Comparison of ENCODE assay signal across 1 cellular context in the genomic region with DNA sequence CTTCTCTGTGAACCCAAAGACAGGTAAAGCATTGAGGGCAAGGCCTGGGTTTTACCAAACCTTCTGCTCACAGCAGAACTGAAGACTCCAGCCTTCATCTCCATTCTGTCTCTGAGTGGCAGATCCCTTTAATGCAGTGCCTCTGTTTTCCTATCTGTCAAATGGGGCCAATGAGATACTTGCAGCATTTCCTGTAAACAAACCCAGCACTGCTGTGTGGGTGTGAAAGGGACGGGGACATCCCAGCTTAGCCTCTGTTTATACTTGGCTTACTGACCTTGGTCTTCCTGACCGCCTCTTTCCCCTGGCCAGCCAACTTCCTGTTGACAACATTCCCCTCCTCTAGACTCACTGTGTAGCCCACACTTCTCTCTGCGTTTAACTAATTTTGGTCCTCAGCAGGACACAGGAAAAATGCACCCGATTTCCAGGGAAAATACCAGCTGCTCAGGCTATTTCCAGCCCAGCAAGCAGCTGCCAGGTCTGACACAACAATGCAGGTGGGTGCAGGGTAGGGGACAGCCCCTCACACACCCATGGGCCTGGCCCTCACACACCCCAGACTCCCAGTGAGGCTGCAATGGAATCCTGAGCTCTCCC.
TF ChIP-seq lines count a peak whose summit lies in the region.

No MANE protein-coding gene starts in this region.

TF ChIP-seq in HepG2, 621 proteins besides CTCF, POLR2A, EP300 and RAD21 (continued from another document and continues in another):
- TF ChIP-seq, protein P1, sequence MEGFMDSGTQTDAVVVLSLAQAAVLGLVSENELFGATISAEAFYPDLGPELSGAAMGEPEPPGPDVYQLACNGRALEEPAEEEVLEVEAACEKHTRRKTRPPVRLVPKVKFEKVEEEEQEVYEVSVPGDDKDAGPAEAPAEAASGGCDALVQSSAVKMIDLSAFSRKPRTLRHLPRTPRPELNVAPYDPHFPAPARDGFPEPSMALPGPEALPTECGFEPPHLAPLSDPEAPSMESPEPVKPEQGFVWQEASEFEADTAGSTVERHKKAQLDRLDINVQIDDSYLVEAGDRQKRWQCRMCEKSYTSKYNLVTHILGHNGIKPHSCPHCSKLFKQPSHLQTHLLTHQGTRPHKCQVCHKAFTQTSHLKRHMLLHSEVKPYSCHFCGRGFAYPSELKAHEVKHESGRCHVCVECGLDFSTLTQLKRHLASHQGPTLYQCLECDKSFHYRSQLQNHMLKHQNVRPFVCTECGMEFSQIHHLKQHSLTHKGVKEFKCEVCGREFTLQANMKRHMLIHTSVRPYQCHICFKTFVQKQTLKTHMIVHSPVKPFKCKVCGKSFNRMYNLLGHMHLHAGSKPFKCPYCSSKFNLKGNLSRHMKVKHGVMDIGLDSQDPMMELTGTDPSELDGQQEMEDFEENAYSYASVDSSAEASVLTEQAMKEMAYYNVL (CRISPR knock-in tag; IDR thresholded peaks at IDR 0.05; ENCODE audit: borderline replicate concordance) = peak; percentile 53; the same call in 1 of the 2 replicates
- TF ChIP-seq ZNF629 (CRISPR knock-in tag; conservative IDR thresholded peaks at IDR 0.05) (peak; percentile 100), PHF21A (CRISPR knock-in tag; IDR thresholded peaks at IDR 0.05) (peak; percentile 70; the same call in 1 of the 2 replicates), MEIS1 (CRISPR knock-in tag; IDR thresholded peaks at IDR 0.05; ENCODE audit: borderline replicate concordance) (peak; percentile 66; the same call in 1 of the 2 replicates), ZNF563 (CRISPR knock-in tag; IDR thresholded peaks at IDR 0.05) (0 out of 2 replicates have a peak, but pooled peaks have one; percentile 14), ZEB1 (IDR thresholded peaks at IDR 0.05; ENCODE audit: insufficient replicate concordance, low read depth) (no peak), RFX5 (IDR thresholded peaks at IDR 0.05; ENCODE audit: low read depth, low read length) (no peak), KDM6A (CRISPR knock-in tag; IDR thresholded peaks at IDR 0.05; ENCODE audit: low read depth) (peak; percentile 74), SRY (CRISPR knock-in tag; IDR thresholded peaks at IDR 0.05) (peak; percentile 25; the same call in 1 of the 2 replicates), ZNF383 (CRISPR knock-in tag; IDR thresholded peaks at IDR 0.05; ENCODE audit: borderline replicate concordance) (no peak), NCOR1 (IDR thresholded peaks at IDR 0.05; ENCODE audit: borderline replicate concordance, low read length) (no peak), ZNF572 (CRISPR knock-in tag; IDR thresholded peaks at IDR 0.05) (peak; percentile 82; the same call in 1 of the 2 replicates), POLR2AphosphoS5 (IDR thresholded peaks at IDR 0.05; ENCODE audit: low read depth, low read length) (peak; percentile 68), SALL1 (CRISPR knock-in tag; IDR thresholded peaks at IDR 0.05) (peak; percentile 97), FOXC1 (CRISPR knock-in tag; IDR thresholded peaks at IDR 0.05; ENCODE audit: borderline replicate concordance) (no peak; the same call in 1 of the 2 replicates), ZNF775 (CRISPR knock-in tag; IDR thresholded peaks at IDR 0.05; ENCODE audit: borderline replicate concordance) (0 out of 2 replicates have a peak, but pooled peaks have one; percentile 66), KLF11 (CRISPR knock-in tag; IDR thresholded peaks at IDR 0.05) (peak; percentile 60; the same call in 1 of the 2 replicates), ZNF335 (CRISPR knock-in tag; IDR thresholded peaks at IDR 0.05) (peak; percentile 51), ZFX (CRISPR knock-in tag; IDR thresholded peaks at IDR 0.05; ENCODE audit: low read depth) (peak; percentile 59; the same call in 1 of the 2 replicates), ZNF205 (CRISPR knock-in tag; IDR thresholded peaks at IDR 0.05) (peak; percentile 82), KLF15 (CRISPR knock-in tag; IDR thresholded peaks at IDR 0.05; ENCODE audit: borderline replicate concordance) (no peak), MEF2D (CRISPR knock-in tag; IDR thresholded peaks at IDR 0.05) (peak; percentile 90), ZNF274 (CRISPR knock-in tag; IDR thresholded peaks at IDR 0.05) (no peak), ZFP36L1 (CRISPR knock-in tag; IDR thresholded peaks at IDR 0.05) (peak; percentile 85; the same call in 1 of the 2 replicates), ZNF138 (CRISPR knock-in tag; IDR thresholded peaks at IDR 0.05; ENCODE audit: low read depth) (no peak)
- TF ChIP-seq, protein P2, sequence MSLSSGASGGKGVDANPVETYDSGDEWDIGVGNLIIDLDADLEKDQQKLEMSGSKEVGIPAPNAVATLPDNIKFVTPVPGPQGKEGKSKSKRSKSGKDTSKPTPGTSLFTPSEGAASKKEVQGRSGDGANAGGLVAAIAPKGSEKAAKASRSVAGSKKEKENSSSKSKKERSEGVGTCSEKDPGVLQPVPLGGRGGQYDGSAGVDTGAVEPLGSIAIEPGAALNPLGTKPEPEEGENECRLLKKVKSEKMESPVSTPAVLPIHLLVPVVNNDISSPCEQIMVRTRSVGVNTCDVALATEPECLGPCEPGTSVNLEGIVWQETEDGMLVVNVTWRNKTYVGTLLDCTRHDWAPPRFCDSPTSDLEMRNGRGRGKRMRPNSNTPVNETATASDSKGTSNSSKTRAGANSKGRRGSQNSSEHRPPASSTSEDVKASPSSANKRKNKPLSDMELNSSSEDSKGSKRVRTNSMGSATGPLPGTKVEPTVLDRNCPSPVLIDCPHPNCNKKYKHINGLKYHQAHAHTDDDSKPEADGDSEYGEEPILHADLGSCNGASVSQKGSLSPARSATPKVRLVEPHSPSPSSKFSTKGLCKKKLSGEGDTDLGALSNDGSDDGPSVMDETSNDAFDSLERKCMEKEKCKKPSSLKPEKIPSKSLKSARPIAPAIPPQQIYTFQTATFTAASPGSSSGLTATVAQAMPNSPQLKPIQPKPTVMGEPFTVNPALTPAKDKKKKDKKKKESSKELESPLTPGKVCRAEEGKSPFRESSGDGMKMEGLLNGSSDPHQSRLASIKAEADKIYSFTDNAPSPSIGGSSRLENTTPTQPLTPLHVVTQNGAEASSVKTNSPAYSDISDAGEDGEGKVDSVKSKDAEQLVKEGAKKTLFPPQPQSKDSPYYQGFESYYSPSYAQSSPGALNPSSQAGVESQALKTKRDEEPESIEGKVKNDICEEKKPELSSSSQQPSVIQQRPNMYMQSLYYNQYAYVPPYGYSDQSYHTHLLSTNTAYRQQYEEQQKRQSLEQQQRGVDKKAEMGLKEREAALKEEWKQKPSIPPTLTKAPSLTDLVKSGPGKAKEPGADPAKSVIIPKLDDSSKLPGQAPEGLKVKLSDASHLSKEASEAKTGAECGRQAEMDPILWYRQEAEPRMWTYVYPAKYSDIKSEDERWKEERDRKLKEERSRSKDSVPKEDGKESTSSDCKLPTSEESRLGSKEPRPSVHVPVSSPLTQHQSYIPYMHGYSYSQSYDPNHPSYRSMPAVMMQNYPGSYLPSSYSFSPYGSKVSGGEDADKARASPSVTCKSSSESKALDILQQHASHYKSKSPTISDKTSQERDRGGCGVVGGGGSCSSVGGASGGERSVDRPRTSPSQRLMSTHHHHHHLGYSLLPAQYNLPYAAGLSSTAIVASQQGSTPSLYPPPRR (CRISPR knock-in tag; IDR thresholded peaks at IDR 0.05; ENCODE audit: borderline replicate concordance) = peak; percentile 87
- TF ChIP-seq, protein P3, sequence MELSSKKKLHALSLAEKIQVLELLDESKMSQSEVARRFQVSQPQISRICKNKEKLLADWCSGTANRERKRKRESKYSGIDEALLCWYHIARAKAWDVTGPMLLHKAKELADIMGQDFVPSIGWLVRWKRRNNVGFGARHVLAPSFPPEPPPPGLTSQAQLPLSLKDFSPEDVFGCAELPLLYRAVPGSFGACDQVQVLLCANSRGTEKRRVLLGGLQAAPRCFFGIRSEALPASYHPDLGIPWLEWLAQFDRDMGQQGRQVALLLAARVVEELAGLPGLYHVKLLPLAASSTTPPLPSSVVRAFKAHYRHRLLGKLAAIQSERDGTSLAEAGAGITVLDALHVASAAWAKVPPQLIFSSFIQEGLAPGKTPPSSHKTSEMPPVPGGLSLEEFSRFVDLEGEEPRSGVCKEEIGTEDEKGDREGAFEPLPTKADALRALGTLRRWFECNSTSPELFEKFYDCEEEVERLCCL (CRISPR knock-in tag; IDR thresholded peaks at IDR 0.05; ENCODE audit: borderline replicate concordance) = peak; percentile 48; the same call in 1 of the 2 replicates
- TF ChIP-seq, protein P4, sequence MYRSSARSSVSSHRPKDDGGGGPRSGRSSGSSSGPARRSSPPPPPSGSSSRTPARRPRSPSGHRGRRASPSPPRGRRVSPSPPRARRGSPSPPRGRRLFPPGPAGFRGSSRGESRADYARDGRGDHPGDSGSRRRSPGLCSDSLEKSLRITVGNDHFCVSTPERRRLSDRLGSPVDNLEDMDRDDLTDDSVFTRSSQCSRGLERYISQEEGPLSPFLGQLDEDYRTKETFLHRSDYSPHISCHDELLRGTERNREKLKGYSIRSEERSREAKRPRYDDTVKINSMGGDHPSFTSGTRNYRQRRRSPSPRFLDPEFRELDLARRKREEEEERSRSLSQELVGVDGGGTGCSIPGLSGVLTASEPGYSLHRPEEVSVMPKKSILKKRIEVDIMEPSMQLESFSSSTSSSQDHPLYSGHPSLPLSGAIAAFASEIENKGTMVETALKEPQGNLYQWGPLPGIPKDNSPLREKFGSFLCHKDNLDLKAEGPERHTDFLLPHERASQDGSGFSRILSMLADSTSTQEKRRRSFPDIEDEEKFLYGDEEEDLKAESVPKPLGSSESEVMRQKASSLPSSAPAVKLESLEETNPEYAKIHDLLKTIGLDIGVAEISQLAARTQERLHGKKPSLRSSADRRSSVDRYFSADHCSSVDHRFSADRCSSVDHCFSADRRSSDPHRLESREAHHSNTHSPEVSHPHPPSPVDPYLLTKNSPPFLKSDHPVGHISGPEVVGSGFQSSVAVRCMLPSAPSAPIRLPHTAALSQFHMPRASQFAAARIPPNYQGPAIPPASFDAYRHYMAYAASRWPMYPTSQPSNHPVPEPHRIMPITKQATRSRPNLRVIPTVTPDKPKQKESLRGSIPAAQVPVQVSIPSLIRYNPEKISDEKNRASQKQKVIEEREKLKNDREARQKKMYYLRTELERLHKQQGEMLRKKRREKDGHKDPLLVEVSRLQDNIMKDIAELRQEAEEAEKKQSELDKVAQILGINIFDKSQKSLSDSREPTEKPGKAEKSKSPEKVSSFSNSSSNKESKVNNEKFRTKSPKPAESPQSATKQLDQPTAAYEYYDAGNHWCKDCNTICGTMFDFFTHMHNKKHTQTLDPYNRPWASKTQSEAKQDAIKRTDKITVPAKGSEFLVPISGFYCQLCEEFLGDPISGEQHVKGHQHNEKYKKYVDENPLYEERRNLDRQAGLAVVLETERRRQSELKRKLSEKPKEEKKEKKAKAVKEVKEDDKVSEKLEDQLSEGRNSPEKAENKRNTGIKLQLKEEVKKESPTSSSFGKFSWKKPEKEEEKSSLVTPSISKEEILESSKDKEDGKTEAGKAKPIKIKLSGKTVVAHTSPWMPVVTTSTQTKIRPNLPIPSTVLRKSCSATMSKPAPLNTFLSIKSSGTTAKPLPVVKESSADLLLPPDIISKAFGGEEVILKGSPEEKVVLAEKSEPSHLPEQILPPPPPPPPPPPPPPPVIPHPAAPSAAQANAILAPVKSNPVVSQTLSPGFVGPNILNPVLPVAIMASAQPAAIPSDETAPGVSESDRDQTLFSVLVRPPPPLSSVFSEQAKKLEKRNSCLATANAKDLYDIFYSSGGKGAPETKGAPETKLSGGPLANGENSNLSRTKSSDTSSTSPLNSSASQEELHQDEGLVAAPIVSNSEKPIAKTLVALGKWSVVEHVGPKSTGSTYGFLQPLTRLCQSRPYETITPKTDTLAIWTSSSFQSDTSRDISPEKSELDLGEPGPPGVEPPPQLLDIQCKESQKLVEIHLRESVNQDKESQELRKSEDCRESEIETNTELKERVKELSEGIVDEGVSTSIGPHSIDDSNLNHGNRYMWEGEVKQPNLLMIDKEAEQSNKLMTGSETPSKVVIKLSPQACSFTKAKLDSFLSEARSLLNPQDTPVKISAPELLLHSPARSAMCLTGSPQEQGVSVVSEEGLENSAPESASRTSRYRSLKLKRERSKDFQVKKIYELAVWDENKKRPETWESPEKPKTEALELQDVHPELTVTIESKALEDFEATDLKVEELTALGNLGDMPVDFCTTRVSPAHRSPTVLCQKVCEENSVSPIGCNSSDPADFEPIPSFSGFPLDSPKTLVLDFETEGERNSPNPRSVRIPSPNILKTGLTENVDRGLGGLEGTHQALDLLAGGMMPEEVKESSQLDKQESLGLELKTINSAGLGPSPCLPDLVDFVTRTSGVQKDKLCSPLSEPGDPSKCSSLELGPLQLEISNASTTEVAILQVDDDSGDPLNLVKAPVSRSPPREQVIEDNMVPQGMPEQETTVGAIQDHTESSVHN (CRISPR knock-in tag; IDR thresholded peaks at IDR 0.05) = peak; percentile 63; the same call in 1 of the 2 replicates
- TF ChIP-seq, protein P5, sequence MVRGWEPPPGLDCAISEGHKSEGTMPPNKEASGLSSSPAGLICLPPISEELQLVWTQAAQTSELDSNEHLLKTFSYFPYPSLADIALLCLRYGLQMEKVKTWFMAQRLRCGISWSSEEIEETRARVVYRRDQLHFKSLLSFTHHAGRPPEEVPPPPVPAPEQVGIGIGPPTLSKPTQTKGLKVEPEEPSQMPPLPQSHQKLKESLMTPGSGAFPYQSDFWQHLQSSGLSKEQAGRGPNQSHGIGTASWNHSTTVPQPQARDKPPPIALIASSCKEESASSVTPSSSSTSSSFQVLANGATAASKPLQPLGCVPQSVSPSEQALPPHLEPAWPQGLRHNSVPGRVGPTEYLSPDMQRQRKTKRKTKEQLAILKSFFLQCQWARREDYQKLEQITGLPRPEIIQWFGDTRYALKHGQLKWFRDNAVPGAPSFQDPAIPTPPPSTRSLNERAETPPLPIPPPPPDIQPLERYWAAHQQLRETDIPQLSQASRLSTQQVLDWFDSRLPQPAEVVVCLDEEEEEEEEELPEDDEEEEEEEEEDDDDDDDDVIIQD (CRISPR knock-in tag; IDR thresholded peaks at IDR 0.05; ENCODE audit: low read depth) = peak; percentile 71
- TF ChIP-seq, protein P6, sequence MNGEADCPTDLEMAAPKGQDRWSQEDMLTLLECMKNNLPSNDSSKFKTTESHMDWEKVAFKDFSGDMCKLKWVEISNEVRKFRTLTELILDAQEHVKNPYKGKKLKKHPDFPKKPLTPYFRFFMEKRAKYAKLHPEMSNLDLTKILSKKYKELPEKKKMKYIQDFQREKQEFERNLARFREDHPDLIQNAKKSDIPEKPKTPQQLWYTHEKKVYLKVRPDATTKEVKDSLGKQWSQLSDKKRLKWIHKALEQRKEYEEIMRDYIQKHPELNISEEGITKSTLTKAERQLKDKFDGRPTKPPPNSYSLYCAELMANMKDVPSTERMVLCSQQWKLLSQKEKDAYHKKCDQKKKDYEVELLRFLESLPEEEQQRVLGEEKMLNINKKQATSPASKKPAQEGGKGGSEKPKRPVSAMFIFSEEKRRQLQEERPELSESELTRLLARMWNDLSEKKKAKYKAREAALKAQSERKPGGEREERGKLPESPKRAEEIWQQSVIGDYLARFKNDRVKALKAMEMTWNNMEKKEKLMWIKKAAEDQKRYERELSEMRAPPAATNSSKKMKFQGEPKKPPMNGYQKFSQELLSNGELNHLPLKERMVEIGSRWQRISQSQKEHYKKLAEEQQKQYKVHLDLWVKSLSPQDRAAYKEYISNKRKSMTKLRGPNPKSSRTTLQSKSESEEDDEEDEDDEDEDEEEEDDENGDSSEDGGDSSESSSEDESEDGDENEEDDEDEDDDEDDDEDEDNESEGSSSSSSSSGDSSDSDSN (CRISPR knock-in tag; IDR thresholded peaks at IDR 0.05) = 0 out of 2 replicates have a peak, but pooled peaks have one; percentile 16
